In genomic region chr9:110048976-110049698, GRCh38 we compare ENCODE assay signal across 8 cellular contexts.
DNase-seq lines count a peak whose midpoint lies in the region; ATAC-seq and TF ChIP-seq lines count a peak whose summit lies in the region.

No MANE protein-coding gene starts in this region.

- peak overlapping the region; percentile 99 for H3K4me3 ChIP-seq in HL-60 (replicated peaks; ENCODE audit: insufficient read depth, low read length)

- POLR2A ChIA-PET in naive thymus-derived CD8-positive, alpha-beta T cell (lab: Charles Lee): interaction anchor here (1.4 to 1.6 kb wide), 2 partner anchors 9 to 82 kb away, joined by 4 to 5 read pairs; no protein-coding TSS in a partner anchor

- ATAC-seq in GM19463 (IDR thresholded peaks at IDR 0.05; ENCODE audit: unreplicated experiment): peak; percentile 10
- ATAC-seq in activated CD4-positive, CD25-positive, alpha-beta regulatory T cell treated with anti-CD3 and anti-CD28 coated beads, Interleukin-2, amount 50 U/mL, for 24 hours: peak; percentile 1 to 8
- ATAC-seq in naive thymus-derived CD8-positive, alpha-beta T cell: peak; percentile 17 to 22

- DNase-seq in CD14-positive monocyte (ENCODE audit: low spot score) (no peak), HL-60 (ENCODE audit: low read depth in 1 of 2, low spot score in 1 of 2) (no peak), epithelial cell of prostate (ENCODE audit: low read depth, low spot score) (no peak), dedifferentiated amniotic fluid mesenchymal stem cell (ENCODE audit: extremely low spot score) (no peak), SKM-1 (lab: John Stamatoyannopoulos, UW; ENCODE audit: unreplicated experiment) (no peak)
- DNase-seq in naive thymus-derived CD8-positive, alpha-beta T cell: peak in 1 of 10 donors; percentile 1

- peak overlapping the region; percentile 93 to 98 for H3K4me3 Mint-ChIP-seq in CD14-positive monocyte
- peak overlapping the region; percentile 61 to 96 (median 78) for H3K4me3 Mint-ChIP-seq in naive thymus-derived CD8-positive, alpha-beta T cell

- H3K27ac ChIP-seq in HL-60 (replicated peaks): peak overlapping the region; percentile 80
- H3K27ac ChIP-seq in epithelial cell of prostate: peak overlapping the region; percentile 72

- TF ChIP-seq CTCF in CD14-positive monocyte (IDR thresholded peaks at IDR 0.05) (no peak), HL-60 (IDR thresholded peaks at IDR 0.05; ENCODE audit: insufficient read depth, low read length) (no peak)

- H3K36me3 Mint-ChIP-seq in CD14-positive monocyte: peaks cover 0 to 2% of the 10 kb centered on the region in 2 donors
- H3K36me3 Mint-ChIP-seq in naive thymus-derived CD8-positive, alpha-beta T cell: no peaks in the 10 kb centered on the region

- no peaks in the 10 kb centered on the region for H3K27me3 ChIP-seq in HL-60 (ENCODE audit: insufficient read depth, poor library complexity, severe bottlenecking)

- H3K27ac Mint-ChIP-seq in CD14-positive monocyte: peak overlapping the region in 4 of 7 donors; percentile 40 to 58 (median 50)
- H3K27ac Mint-ChIP-seq in naive thymus-derived CD8-positive, alpha-beta T cell: no peak overlapping the region

- intact Hi-C loops in CD14-positive monocyte (cut with micrococcal nuclease): no loop called here

- peaks cover 24 to 32% (median 26%) of the 10 kb centered on the region in 3 donors for H3K27me3 Mint-ChIP-seq in CD14-positive monocyte (ENCODE audit: low read depth in 3 of 3)
- peaks cover 6 to 55% (median 36%) of the 10 kb centered on the region in 5 donors for H3K27me3 Mint-ChIP-seq in naive thymus-derived CD8-positive, alpha-beta T cell

- peaks cover 0 to 2% (median under 1%) of the 10 kb centered on the region in 7 donors for H3K9me3 Mint-ChIP-seq in CD14-positive monocyte
- no peaks in the 10 kb centered on the region for H3K9me3 Mint-ChIP-seq in naive thymus-derived CD8-positive, alpha-beta T cell

- peaks cover 46% of the 10 kb centered on the region for H3K4me1 Mint-ChIP-seq in CD14-positive monocyte
- H3K4me1 Mint-ChIP-seq in naive thymus-derived CD8-positive, alpha-beta T cell: peaks cover 6 to 52% (median 25%) of the 10 kb centered on the region in 4 donors

Comparison
In these comparisons a context has a peak if more than half of its experiments do, and no peak if none do; other contexts are left out.
1. H3K27ac Mint-ChIP-seq: peak in CD14-positive monocyte (4 of 7); none in naive thymus-derived CD8-positive, alpha-beta T cell (0 of 10).
2. Peak in every context shown above with its lines, with median percentiles within 50 percentile points of each other: ATAC-seq.